9 cellular contexts compared by ENCODE assay signal in genomic region chr13:28313579-28313978, GRCh38.
DNase-seq lines count a peak whose midpoint lies in the region; ATAC-seq and TF ChIP-seq lines count a peak whose summit lies in the region.
"Had no signal": no experiment of that assay in that cellular context is flagged by ENCODE, and none has a peak within 500 bp of the region (broad histone marks: within the 10 kb centered on the region; RNA-seq: fewer than 3 reads in every experiment).

No MANE protein-coding gene starts in this region.

- H3K27me3 ChIP-seq in Panc1 (ENCODE audit: control insufficient read depth, insufficient read depth, low read length) (no peaks in the 10 kb centered on the region), foreskin keratinocyte (no peaks in the 10 kb centered on the region), upper lobe of left lung (no peaks in the 10 kb centered on the region)

- ATAC-seq in Panc1 (no peak), foreskin keratinocyte (no peak), upper lobe of left lung (ENCODE audit: low FRiP score in 2 of 2) (no peak), GM19328 (IDR thresholded peaks at IDR 0.05; ENCODE audit: unreplicated experiment) (no peak)

- H3K4me1 ChIP-seq in Panc1 (ENCODE audit: control insufficient read depth, insufficient read depth, low read length) (no peaks in the 10 kb centered on the region), foreskin keratinocyte (no peaks in the 10 kb centered on the region), upper lobe of left lung (peaks cover 0 to 4% (median 0%) of the 10 kb centered on the region in 4 donors)

- no peak for TF ChIP-seq CTCF in GM12865 (IDR thresholded peaks at IDR 0.05; ENCODE audit: insufficient read depth, low read depth, low read length, missing control alignments)
- TF ChIP-seq CTCF in Panc1 (IDR thresholded peaks at IDR 0.05), result peak; percentile 33
- peak; percentile 40 for TF ChIP-seq CTCF in foreskin keratinocyte (conservative IDR thresholded peaks at IDR 0.05)
- TF ChIP-seq CTCF in upper lobe of left lung (IDR thresholded peaks at IDR 0.05), result peak in 1 of 6 experiments; percentile 10

- TF ChIP-seq POLR2A in upper lobe of left lung (IDR thresholded peaks at IDR 0.05), result no peak

- CTCF ChIA-PET in Panc1 (lab: Charles Lee), result no interaction called here

- DNase-seq in AML-193 (lab: John Stamatoyannopoulos, UW) (peak; percentile 67 to 68), GM12865 (ENCODE audit: low read depth) (peak; percentile 41), Panc1 (ENCODE audit: low read depth, low spot score) (no peak), foreskin keratinocyte (no peak), upper lobe of left lung (no peak), GOT3 (lab: John Stamatoyannopoulos, UW) (no peak)
- no peak for DNase-seq in activated CD8-positive, alpha-beta memory T cell treated with anti-CD3 and anti-CD28 coated beads, Interleukin-2, amount 50 U/mL, for 48 hours
- DNase-seq: NCI-H2081 had no signal

- H3K27ac ChIP-seq in Panc1 (ENCODE audit: low read length) (no peak overlapping the region), foreskin keratinocyte (no peak overlapping the region), upper lobe of left lung (no peak overlapping the region)

- H3K9me3 ChIP-seq in Panc1 (ENCODE audit: control insufficient read depth, insufficient read depth, low read depth, low read length), result no peaks in the 10 kb centered on the region
- no peaks in the 10 kb centered on the region for H3K9me3 ChIP-seq in upper lobe of left lung

- intact Hi-C loops in Panc1 (cut with micrococcal nuclease; ENCODE audit: unreplicated experiment), result no loop called here

- POLR2A ChIA-PET in Panc1 (lab: Charles Lee), result no interaction called here

- WGBS in upper lobe of left lung, 2 donors, result 82 to 88% methylated on average over 6 of the region's 6 CpGs

- H3K36me3 ChIP-seq in Panc1 (ENCODE audit: control insufficient read depth, insufficient read depth, low read length) (no peaks in the 10 kb centered on the region), upper lobe of left lung (peaks cover 0 to 14% (median 0%) of the 10 kb centered on the region in 4 donors)

- BruUV-seq in Panc1 (replicated peaks; lab: Mats Ljungman, UMichigan), result no TSS peak

- H3K4me3 ChIP-seq in GM12865 (ENCODE audit: low read depth, low read length), result no peak overlapping the region
- H3K4me3 ChIP-seq in Panc1 (ENCODE audit: low read depth in 2 of 2, low read length in 2 of 2), result no peak overlapping the region
- no peak overlapping the region for H3K4me3 ChIP-seq in upper lobe of left lung

- no peak for TF ChIP-seq EP300 in upper lobe of left lung (IDR thresholded peaks at IDR 0.05)

- in situ Hi-C loops in Panc1 (cut with HindIII; ENCODE audit: low pct_unique_long_range_greater_than_20kb, low sequenced_read_pairs), result no loop called here

Comparison
In these comparisons a context has a peak if more than half of its experiments do, and no peak if none do; other contexts are left out.
1. DNase-seq: peak in AML-193 (2 of 2) and GM12865 (single experiment); none in Panc1 (single experiment), foreskin keratinocyte (0 of 2), upper lobe of left lung (0 of 2), activated CD8-positive, alpha-beta memory T cell treated with anti-CD3 and anti-CD28 coated beads, Interleukin-2, amount 50 U/mL, for 48 hours (single experiment) and GOT3 (single experiment).